Comparison of ENCODE assay signal across 8 cellular contexts in the genomic region with DNA sequence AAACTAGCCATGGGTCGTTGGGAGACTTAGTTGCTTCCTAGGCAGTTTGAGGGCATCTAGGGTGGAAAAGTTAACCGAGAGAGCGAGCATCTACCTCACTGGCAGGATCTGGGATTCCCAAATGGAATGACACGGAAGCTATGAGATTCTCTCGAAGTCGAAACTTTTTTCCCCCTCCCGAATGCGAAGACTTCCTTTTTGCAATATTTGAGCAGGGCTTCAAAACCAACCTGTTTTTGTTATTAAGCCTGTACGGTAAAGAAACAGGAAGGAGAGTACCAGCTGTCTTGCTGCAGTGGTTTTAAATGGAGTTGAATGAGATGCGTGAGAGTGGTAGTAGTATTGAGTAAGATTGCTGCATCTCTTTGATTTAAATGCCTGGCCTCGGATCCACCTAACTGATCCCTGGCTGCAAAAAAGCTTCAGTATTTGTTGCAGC.
DNase-seq lines count a peak whose midpoint lies in the region; ATAC-seq lines count a peak whose summit lies in the region.

No MANE protein-coding gene starts in this region.

- H3K9me3 ChIP-seq in mucosa of stomach (ENCODE audit: control insufficient read depth, low read length): no peaks in the 10 kb centered on the region

- no peaks in the 10 kb centered on the region for H3K27me3 ChIP-seq in mucosa of stomach (ENCODE audit: control insufficient read depth, insufficient read depth, low read length)

- peak overlapping the region; percentile 95 for H3K9ac ChIP-seq in mucosa of stomach (ENCODE audit: low read length)

- H3K36me3 ChIP-seq in mucosa of stomach (ENCODE audit: control insufficient read depth, insufficient read depth, low read length): no peaks in the 10 kb centered on the region

- H3K4me1 ChIP-seq in mucosa of stomach (ENCODE audit: control insufficient read depth, insufficient read depth, low read length): peaks cover 19% of the 10 kb centered on the region

- ATAC-seq in GM21360 (IDR thresholded peaks at IDR 0.05; ENCODE audit: unreplicated experiment) (no peak), HG03469 (IDR thresholded peaks at IDR 0.05; ENCODE audit: unreplicated experiment) (no peak)

- H3K4me3 ChIP-seq in mucosa of stomach (ENCODE audit: low read length): peak overlapping the region; percentile 26

- DNase-seq in DMS 273 treated with DMSO at 0.1 percent for 48 hours (lab: John Stamatoyannopoulos, UW): peak; percentile 41
- DNase-seq in HuH-7.5 (ENCODE audit: low spot score): peak; percentile 86
- peak; percentile 82 for DNase-seq in SKM-1 (lab: John Stamatoyannopoulos, UW; ENCODE audit: unreplicated experiment)
- peak; percentile 45 for DNase-seq in epidermal melanocyte (ENCODE audit: insufficient read length, low spot score)
- no peak for DNase-seq in NCI-H1436 (lab: John Stamatoyannopoulos, UW)
